In genomic region chr7:19619122-19619521, GRCh38 we compare ENCODE assay signal across 16 cellular contexts.
A peak's percentile ranks its signal among the peaks of the same experiment; 100 is the strongest.
DNase-seq lines count a peak whose midpoint lies in the region; TF ChIP-seq lines count a peak whose summit lies in the region.
"Had no signal": no experiment of that assay in that cellular context is flagged by ENCODE, and none has a peak within 500 bp of the region (broad histone marks: within the 10 kb centered on the region; RNA-seq: fewer than 3 reads in every experiment).

No MANE protein-coding gene starts in this region.

- H3K4me3 ChIP-seq in astrocyte of the spinal cord (ENCODE audit: low read depth, low read length), result no peak overlapping the region
- H3K4me3 ChIP-seq: PC-9 had no signal

- peak; percentile 44 for DNase-seq in ELR (ENCODE audit: low read depth)
- peak; percentile 78 for DNase-seq in M059J (ENCODE audit: low read depth)
- peak; percentile 46 for DNase-seq in astrocyte of the spinal cord (ENCODE audit: low read depth, low spot score)
- peak; percentile 9 for DNase-seq in myocyte (ENCODE audit: low read depth)
- DNase-seq in G401 (ENCODE audit: low spot score), result no peak
- DNase-seq in DMS 273 (lab: John Stamatoyannopoulos, UW; ENCODE audit: unreplicated experiment), result no peak
- DNase-seq in activated effector memory CD4-positive, alpha-beta T cell treated with anti-CD3 and anti-CD28 coated beads, Interleukin-2, amount 50 U/mL, for 16 hours, result no peak
- DNase-seq in posterior vena cava (ENCODE audit: low spot score), result no peak
- DNase-seq: BE2C; CD8-positive, alpha-beta T cell; H9; NCI-H1105; NCI-H1694 treated with DMSO at 0.1 percent for 48 hours; NCI-H69; PC-9; Right ventricle myocardium superior had no signal

- in situ Hi-C loops in astrocyte of the spinal cord (cut with HindIII; ENCODE audit: low sequenced_read_pairs) (no loop called here), G401 (cut with HindIII; ENCODE audit: low sequenced_read_pairs) (no loop called here)

- intact Hi-C loops in posterior vena cava (cut with DNase I), result no loop called here

- TF ChIP-seq CTCF in astrocyte of the spinal cord (IDR thresholded peaks at IDR 0.05; ENCODE audit: low read depth, low read length), result no peak

Comparison
In these comparisons a context has a peak if more than half of its experiments do, and no peak if none do; other contexts are left out.
1. DNase-seq: peak in ELR (single experiment), M059J (single experiment), astrocyte of the spinal cord (single experiment) and myocyte (single experiment); none in G401 (single experiment), DMS 273 (single experiment), activated effector memory CD4-positive, alpha-beta T cell treated with anti-CD3 and anti-CD28 coated beads, Interleukin-2, amount 50 U/mL, for 16 hours (single experiment) and posterior vena cava (single experiment).